In the genomic region with DNA sequence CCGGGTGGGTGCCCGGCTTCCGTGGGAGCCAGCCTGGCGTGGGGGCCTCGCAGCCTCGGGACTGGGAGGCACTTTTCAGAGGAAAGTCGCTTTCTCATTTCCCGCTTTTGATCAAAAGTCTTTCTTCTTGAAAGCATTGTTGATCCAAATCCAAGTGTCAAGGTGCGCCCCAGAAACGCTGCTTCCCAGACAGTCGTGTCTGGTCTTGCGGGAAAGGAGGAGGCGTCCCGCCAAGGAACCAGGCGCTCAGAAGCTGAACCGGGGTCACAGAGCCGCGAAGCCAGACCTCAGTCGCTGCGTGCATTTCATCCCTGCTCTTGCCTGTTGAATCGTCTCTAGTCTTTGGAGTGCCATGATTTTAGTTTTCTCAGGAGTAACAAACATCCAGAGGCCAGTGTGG, we compare ENCODE assay signal across 9 cellular contexts. TPM values are rescaled to one million over a fixed set of nuclear protein-coding genes. Genes with fewer than 3 reads are reported as not detected.
DNase-seq lines count a peak whose midpoint lies in the region; ATAC-seq and TF ChIP-seq lines count a peak whose summit lies in the region.
"Had no signal": no experiment of that assay in that cellular context is flagged by ENCODE, and none has a peak within 500 bp of the region (broad histone marks: within the 10 kb centered on the region; RNA-seq: fewer than 3 reads in every experiment).

No MANE protein-coding gene starts in this region.

- H3K27ac Mint-ChIP-seq in activated naive CD8-positive, alpha-beta T cell = peak overlapping the region; percentile 50
- no peak overlapping the region for H3K27ac Mint-ChIP-seq in stimulated activated naive B cell treated with anti-CD40 and anti-IgM and Interleukin-4, amounts not matched to agents 10 μg/mL and 1 μg/mL and 100 μg/mL, for 72 hours

- H3K9ac ChIP-seq in SK-N-SH (peak overlapping the region; percentile 65; the same call in 1 of the 2 replicates), iPS-18a (ENCODE audit: low read length) (no peak overlapping the region)

- H3K27ac ChIP-seq in SK-N-SH (ENCODE audit: low read depth in 2 of 2, low read length in 1 of 2) = no peak overlapping the region
- H3K27ac ChIP-seq in iPS-18a (ENCODE audit: low read length) = no peak overlapping the region
- H3K27ac ChIP-seq in SJCRH30 = no peak overlapping the region

- 89% methylated on average over 16 of the region's 21 CpGs for WGBS in SK-N-SH (ENCODE audit: low lambda C conversion rate)

- H3K27me3 Mint-ChIP-seq in activated naive CD8-positive, alpha-beta T cell = no peaks in the 10 kb centered on the region
- H3K27me3 Mint-ChIP-seq in stimulated activated naive B cell treated with anti-CD40 and anti-IgM and Interleukin-4, amounts not matched to agents 10 μg/mL and 1 μg/mL and 100 μg/mL, for 72 hours = peaks cover 5 to 18% of the 10 kb centered on the region in 2 donors

- H2AFZ ChIP-seq in SK-N-SH (ENCODE audit: low read depth) = peak overlapping the region; percentile 81; the same call in 1 of the 2 replicates

- DNase-seq in SK-N-SH = no peak
- DNase-seq in stimulated activated naive B cell treated with anti-CD40 and anti-IgM and Interleukin-4, amounts not matched to agents 10 μg/mL and 1 μg/mL and 100 μg/mL, for 72 hours = no peak
- DNase-seq in erythroblast (lab: John Stamatoyannopoulos, UW) = no peak
- no peak for DNase-seq in SJCRH30
- DNase-seq: NCI-H1105 had no signal

- TF ChIP-seq RAD21 in SK-N-SH (IDR thresholded peaks at IDR 0.05; ENCODE audit: low read length) = no peak

- H3K27me3 ChIP-seq in SK-N-SH (ENCODE audit: insufficient read depth) = no peaks in the 10 kb centered on the region
- H3K27me3 ChIP-seq in iPS-18a (ENCODE audit: control insufficient read depth, insufficient read depth, low read length) = peaks cover 55% of the 10 kb centered on the region
- no peaks in the 10 kb centered on the region for H3K27me3 ChIP-seq in SJCRH30

- peak overlapping the region; percentile 81 for H3K4me3 Mint-ChIP-seq in activated naive CD8-positive, alpha-beta T cell
- peak overlapping the region; percentile 55 to 57 for H3K4me3 Mint-ChIP-seq in stimulated activated naive B cell treated with anti-CD40 and anti-IgM and Interleukin-4, amounts not matched to agents 10 μg/mL and 1 μg/mL and 100 μg/mL, for 72 hours

- no peak for TF ChIP-seq POLR2A in erythroblast (IDR thresholded peaks at IDR 0.05; ENCODE audit: low read length)

- peaks cover 38% of the 10 kb centered on the region for H3K79me2 ChIP-seq in SK-N-SH (ENCODE audit: insufficient read depth)

- H3K36me3 Mint-ChIP-seq in activated naive CD8-positive, alpha-beta T cell = no peaks in the 10 kb centered on the region
- H3K36me3 Mint-ChIP-seq in stimulated activated naive B cell treated with anti-CD40 and anti-IgM and Interleukin-4, amounts not matched to agents 10 μg/mL and 1 μg/mL and 100 μg/mL, for 72 hours = peaks cover 3 to 6% of the 10 kb centered on the region in 2 donors

- peaks cover 18% of the 10 kb centered on the region for H3F3A ChIP-seq in SK-N-SH (replicated peaks; ENCODE audit: insufficient read depth)

- no peaks in the 10 kb centered on the region for H3K9me3 Mint-ChIP-seq in activated naive CD8-positive, alpha-beta T cell (ENCODE audit: low read depth)
- no peaks in the 10 kb centered on the region for H3K9me3 Mint-ChIP-seq in stimulated activated naive B cell treated with anti-CD40 and anti-IgM and Interleukin-4, amounts not matched to agents 10 μg/mL and 1 μg/mL and 100 μg/mL, for 72 hours

- peak overlapping the region; percentile 71 to 91 for H3K4me3 ChIP-seq in SK-N-SH (ENCODE audit: low read depth in 2 of 2, low read length in 1 of 2)
- peak overlapping the region; percentile 38 for H3K4me3 ChIP-seq in iPS-18a (ENCODE audit: low read length)
- H3K4me3 ChIP-seq in SJCRH30 = no peak overlapping the region

- H4K20me1 ChIP-seq in SK-N-SH (ENCODE audit: insufficient read depth) = peaks cover 24% of the 10 kb centered on the region

- H3K9me3 ChIP-seq in SK-N-SH (no peaks in the 10 kb centered on the region), iPS-18a (ENCODE audit: control insufficient read depth, low read depth, low read length) (no peaks in the 10 kb centered on the region), SJCRH30 (replicated peaks) (no peaks in the 10 kb centered on the region)

- H3K4me1 Mint-ChIP-seq in activated naive CD8-positive, alpha-beta T cell (ENCODE audit: low read depth) = peaks cover 33% of the 10 kb centered on the region
- peaks cover 14 to 28% of the 10 kb centered on the region in 2 donors for H3K4me1 Mint-ChIP-seq in stimulated activated naive B cell treated with anti-CD40 and anti-IgM and Interleukin-4, amounts not matched to agents 10 μg/mL and 1 μg/mL and 100 μg/mL, for 72 hours

- H3K36me3 ChIP-seq in SK-N-SH (replicated peaks in 1 of 2; ENCODE audit: control insufficient read depth in 1 of 2, insufficient read depth in 2 of 2, low read length in 1 of 2) (no peaks in the 10 kb centered on the region), iPS-18a (ENCODE audit: control insufficient read depth, low read depth, low read length) (no peaks in the 10 kb centered on the region), SJCRH30 (no peaks in the 10 kb centered on the region)

- H3K9me2 ChIP-seq in SK-N-SH = no peaks in the 10 kb centered on the region

- TF ChIP-seq EP300 in SK-N-SH (IDR thresholded peaks at IDR 0.05; ENCODE audit: borderline replicate concordance in 1 of 2, low read depth in 1 of 2, low read length in 1 of 2) = no peak

- peak overlapping the region; percentile 87 for H3K4me2 ChIP-seq in SK-N-SH

- CTCF ChIA-PET in SK-N-SH (lab: Yijun Ruan, JAX) = interaction anchor here (1.1 kb wide), 1 partner anchor 97 kb away, joined by 3 read pairs; no protein-coding TSS in a partner anchor

- ATAC-seq in SK-N-SH treated with all-trans-retinoic acid at 6 μM for 48 hours (no peak), HG02938 (IDR thresholded peaks at IDR 0.05; ENCODE audit: unreplicated experiment) (no peak)
- ATAC-seq in stimulated activated naive B cell treated with anti-CD40 and anti-IgM and Interleukin-4, amounts not matched to agents 10 μg/mL and 1 μg/mL and 100 μg/mL, for 72 hours (replicated peaks) = no peak

- no peak for TF ChIP-seq CTCF in SK-N-SH (IDR thresholded peaks at IDR 0.05)

- peaks cover 10 to 21% of the 10 kb centered on the region in 2 experiments; a peak in 2 of 4 replicates for H3K4me1 ChIP-seq in SK-N-SH (ENCODE audit: control insufficient read depth in 1 of 2, insufficient read depth in 2 of 2, low read depth in 1 of 2, low read length in 1 of 2)
- H3K4me1 ChIP-seq in iPS-18a (ENCODE audit: control insufficient read depth, low read depth, low read length) = peaks cover 24% of the 10 kb centered on the region
- H3K4me1 ChIP-seq in SJCRH30 = no peaks in the 10 kb centered on the region

- POLR2A ChIA-PET in SK-N-SH (lab: Yijun Ruan, JAX) = no interaction called here

TF ChIP-seq in SK-N-SH, 30 proteins besides CTCF, POLR2A, EP300 and RAD21 (continues in another document):
- TF ChIP-seq GATA2 (CRISPR knock-in tag; IDR thresholded peaks at IDR 0.05) = no peak
- TF ChIP-seq FOSL2 (IDR thresholded peaks at IDR 0.05; ENCODE audit: borderline replicate concordance, low read depth) = no peak
- TF ChIP-seq, protein P1, sequence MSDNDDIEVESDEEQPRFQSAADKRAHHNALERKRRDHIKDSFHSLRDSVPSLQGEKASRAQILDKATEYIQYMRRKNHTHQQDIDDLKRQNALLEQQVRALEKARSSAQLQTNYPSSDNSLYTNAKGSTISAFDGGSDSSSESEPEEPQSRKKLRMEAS (IDR thresholded peaks at IDR 0.05; ENCODE audit: low read depth) = no peak
- TF ChIP-seq JUND (IDR thresholded peaks at IDR 0.05) = no peak
- no peak for TF ChIP-seq YY1 (IDR thresholded peaks at IDR 0.05; ENCODE audit: low read depth)
- TF ChIP-seq USF2 (IDR thresholded peaks at IDR 0.05; ENCODE audit: borderline replicate concordance, low read depth, low read length) = no peak
- TF ChIP-seq SMC3 (IDR thresholded peaks at IDR 0.05; ENCODE audit: low read depth, low read length) = no peak

TF ChIP-seq in SK-N-SH treated with all-trans-retinoic acid at 6 μM for 48 hours, 23 proteins besides CTCF, POLR2A, EP300 and RAD21 (continues in another document):
- TF ChIP-seq ZFP30 (CRISPR knock-in tag; IDR thresholded peaks at IDR 0.05) (no peak), TOX (CRISPR knock-in tag; IDR thresholded peaks at IDR 0.05; ENCODE audit: borderline replicate concordance) (no peak), SNAI2 (CRISPR knock-in tag; IDR thresholded peaks at IDR 0.05) (no peak), BACH2 (CRISPR knock-in tag; IDR thresholded peaks at IDR 0.05; ENCODE audit: borderline replicate concordance) (no peak), ARNTL (CRISPR knock-in tag; IDR thresholded peaks at IDR 0.05; ENCODE audit: borderline replicate concordance, low read depth) (no peak), TCF4 (CRISPR knock-in tag; IDR thresholded peaks at IDR 0.05; ENCODE audit: borderline replicate concordance) (no peak), ISL1 (CRISPR knock-in tag; IDR thresholded peaks at IDR 0.05) (no peak), ESRRG (CRISPR knock-in tag; IDR thresholded peaks at IDR 0.05) (no peak), ZNF8 (CRISPR knock-in tag; IDR thresholded peaks at IDR 0.05) (no peak), RARB (CRISPR knock-in tag; IDR thresholded peaks at IDR 0.05) (no peak)
- TF ChIP-seq, protein P2, sequence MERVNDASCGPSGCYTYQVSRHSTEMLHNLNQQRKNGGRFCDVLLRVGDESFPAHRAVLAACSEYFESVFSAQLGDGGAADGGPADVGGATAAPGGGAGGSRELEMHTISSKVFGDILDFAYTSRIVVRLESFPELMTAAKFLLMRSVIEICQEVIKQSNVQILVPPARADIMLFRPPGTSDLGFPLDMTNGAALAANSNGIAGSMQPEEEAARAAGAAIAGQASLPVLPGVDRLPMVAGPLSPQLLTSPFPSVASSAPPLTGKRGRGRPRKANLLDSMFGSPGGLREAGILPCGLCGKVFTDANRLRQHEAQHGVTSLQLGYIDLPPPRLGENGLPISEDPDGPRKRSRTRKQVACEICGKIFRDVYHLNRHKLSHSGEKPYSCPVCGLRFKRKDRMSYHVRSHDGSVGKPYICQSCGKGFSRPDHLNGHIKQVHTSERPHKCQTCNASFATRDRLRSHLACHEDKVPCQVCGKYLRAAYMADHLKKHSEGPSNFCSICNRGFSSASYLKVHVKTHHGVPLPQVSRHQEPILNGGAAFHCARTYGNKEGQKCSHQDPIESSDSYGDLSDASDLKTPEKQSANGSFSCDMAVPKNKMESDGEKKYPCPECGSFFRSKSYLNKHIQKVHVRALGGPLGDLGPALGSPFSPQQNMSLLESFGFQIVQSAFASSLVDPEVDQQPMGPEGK (CRISPR knock-in tag; IDR thresholded peaks at IDR 0.05; ENCODE audit: borderline replicate concordance) = no peak

RNA-seq across cellular contexts. Expression of gene BNIP3, which starts 1.1 kb away (rescaled TPM):
- polyA plus RNA-seq in SK-N-SH (2012; rRNA removed) = 40.3 and 57.2 TPM in 2 replicates
- 50.0 and 53.3 TPM in 2 replicates for polyA plus RNA-seq in SK-N-SH (2012; cell fraction: cytosol; rRNA removed)
- polyA plus RNA-seq in SK-N-SH (2012; cell fraction: nucleus; rRNA removed) = 47.8 and 56.3 TPM in 2 replicates
- total RNA-seq in SJCRH30 (2014; rRNA removed; shearing (Covaris generic)) = 45.6 and 46.9 TPM in 2 replicates
